8 cellular contexts compared by ENCODE assay signal in the genomic region with DNA sequence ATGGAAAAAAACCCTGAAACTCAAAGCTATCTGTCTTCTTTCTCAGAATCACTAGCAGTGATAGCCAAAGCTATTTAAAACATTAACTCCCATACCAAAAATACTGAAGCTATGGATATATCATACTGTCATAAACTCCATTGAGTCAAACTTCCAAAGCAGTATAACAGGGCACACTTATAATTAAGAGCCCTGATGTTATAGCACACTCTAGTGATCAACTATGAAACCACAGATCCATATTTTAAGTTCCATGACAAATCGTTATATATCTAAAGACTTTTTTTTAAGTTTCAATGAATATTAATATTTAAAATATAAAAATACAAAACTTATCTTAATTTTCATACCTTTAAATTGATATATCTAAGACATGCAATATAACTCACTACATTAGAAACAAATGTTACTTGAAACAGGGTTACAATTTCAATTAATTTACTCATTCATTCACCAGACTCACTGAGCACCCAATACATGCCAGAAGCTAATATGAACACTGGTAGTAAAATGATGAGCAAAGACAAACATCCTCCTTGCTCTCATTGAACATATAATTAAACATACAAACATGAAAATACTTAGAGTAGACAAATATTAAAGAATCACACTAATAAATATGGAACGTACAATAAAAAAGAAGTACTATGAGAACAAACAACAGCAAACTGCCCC.
DNase-seq lines count a peak whose midpoint lies in the region; ATAC-seq and TF ChIP-seq lines count a peak whose summit lies in the region.

No MANE protein-coding gene starts in this region.

- TF ChIP-seq CTCF in AG09319 (IDR thresholded peaks at IDR 0.05; ENCODE audit: low read depth, low read length): peak; percentile 62

- peak; percentile 25; the same call in 1 of the 2 replicates for TF ChIP-seq RAD21 in Ishikawa (IDR thresholded peaks at IDR 0.05; ENCODE audit: low read depth)

- peak; percentile 12 for DNase-seq in AG09319 (ENCODE audit: extremely low read depth, low read depth)
- DNase-seq in amniotic epithelial cell (ENCODE audit: low read depth): peak; percentile 27
- peak; percentile 63 for DNase-seq in iris pigment epithelial cell (ENCODE audit: low read depth)
- no peak for DNase-seq in SIG-M5 (lab: John Stamatoyannopoulos, UW)
- DNase-seq in SKM-1 (lab: John Stamatoyannopoulos, UW; ENCODE audit: unreplicated experiment): no peak

- ATAC-seq in HG02870 (IDR thresholded peaks at IDR 0.05; ENCODE audit: unreplicated experiment) (no peak), GM21576 (IDR thresholded peaks at IDR 0.05; ENCODE audit: unreplicated experiment) (no peak)

- no peak for TF ChIP-seq EP300 in Ishikawa (IDR thresholded peaks at IDR 0.05; ENCODE audit: borderline replicate concordance)

TF ChIP-seq in Ishikawa, 13 proteins besides CTCF, POLR2A, EP300 and RAD21:
- TF ChIP-seq CREB1 (IDR thresholded peaks at IDR 0.05; ENCODE audit: low read depth): no peak
- TF ChIP-seq, protein P1, sequence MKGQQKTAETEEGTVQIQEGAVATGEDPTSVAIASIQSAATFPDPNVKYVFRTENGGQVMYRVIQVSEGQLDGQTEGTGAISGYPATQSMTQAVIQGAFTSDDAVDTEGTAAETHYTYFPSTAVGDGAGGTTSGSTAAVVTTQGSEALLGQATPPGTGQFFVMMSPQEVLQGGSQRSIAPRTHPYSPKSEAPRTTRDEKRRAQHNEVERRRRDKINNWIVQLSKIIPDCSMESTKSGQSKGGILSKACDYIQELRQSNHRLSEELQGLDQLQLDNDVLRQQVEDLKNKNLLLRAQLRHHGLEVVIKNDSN (IDR thresholded peaks at IDR 0.05): no peak
- TF ChIP-seq TCF12 (IDR thresholded peaks at IDR 0.05; ENCODE audit: low read depth): no peak

Comparison
In these comparisons a context has a peak if more than half of its experiments do, and no peak if none do; other contexts are left out.
1. DNase-seq: peak in AG09319 (single experiment), amniotic epithelial cell (single experiment) and iris pigment epithelial cell (single experiment); none in SIG-M5 (single experiment) and SKM-1 (single experiment).